Comparison of ENCODE assay signal across 4 cellular contexts in genomic region chr5:139527896-139528467, GRCh38. TPM values are rescaled to one million over a fixed set of nuclear protein-coding genes. Genes with fewer than 3 reads are reported as not detected.
"Had no signal": no experiment of that assay in that cellular context is flagged by ENCODE, and none has a peak within 500 bp of the region (broad histone marks: within the 10 kb centered on the region; RNA-seq: fewer than 3 reads in every experiment).

No MANE protein-coding gene starts in this region.

RNA-seq across cellular contexts. Expression of gene SMIM33, which starts 57.2 kb away (rescaled TPM):
- total RNA-seq: adrenal gland, breast epithelium, Right ventricle myocardium superior, SJSA1 had no signal
- polyA plus RNA-seq: adrenal gland had no signal
